6 cellular contexts compared by ENCODE assay signal in genomic region chr5:57340681-57341080, GRCh38.
"Had no signal": no experiment of that assay in that cellular context is flagged by ENCODE, and none has a peak within 500 bp of the region (broad histone marks: within the 10 kb centered on the region; RNA-seq: fewer than 3 reads in every experiment).

No MANE protein-coding gene starts in this region.

- H3K4me2 ChIP-seq: GM23338 had no signal

- H3K4me3 ChIP-seq: GM23338, K562 had no signal

- H3K9me3 Mint-ChIP-seq: GM23338 had no signal

- H3K4me1 Mint-ChIP-seq: GM23338, H9 had no signal

- H3K27ac Mint-ChIP-seq: GM23338, H9 had no signal

- DNase-seq: H9, HCEC 1CT, IMR-90, KG1 had no signal

- H2AFZ ChIP-seq: GM23338 had no signal

- H3K4me3 Mint-ChIP-seq: GM23338, H9 had no signal

- ATAC-seq: GM23338, K562 had no signal
